In the genomic region with DNA sequence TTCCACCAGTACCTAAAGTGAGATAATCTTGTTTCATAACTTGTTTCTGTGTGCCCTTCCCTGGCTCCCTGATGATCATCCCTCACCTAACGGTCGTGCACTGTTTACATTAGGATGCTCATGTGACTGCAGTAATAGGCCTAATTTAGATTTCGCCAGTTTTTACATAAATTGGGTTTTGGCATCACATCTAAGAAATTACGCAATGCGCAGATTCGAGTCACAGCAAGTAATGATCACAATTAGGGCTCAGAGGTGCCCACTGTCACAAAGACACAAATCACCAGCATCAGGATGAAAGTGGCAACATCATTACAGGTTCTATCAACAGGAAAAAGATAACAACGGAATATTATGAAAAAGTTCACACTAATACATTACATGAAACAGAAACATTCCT, we compare ENCODE assay signal across 23 cellular contexts.
"Had no signal": no experiment of that assay in that cellular context is flagged by ENCODE, and none has a peak within 500 bp of the region (broad histone marks: within the 10 kb centered on the region; RNA-seq: fewer than 3 reads in every experiment).

No MANE protein-coding gene starts in this region.

- H3K4me1 Mint-ChIP-seq: activated CD4-positive, alpha-beta memory T cell treated with anti-CD3 and anti-CD28 coated beads, Interleukin-2, amount 10 ng/mL, durations not matched to agents 7 days and 5 days had no signal

- H3K4me3 ChIP-seq: breast epithelium, heart left ventricle, right atrium auricular region, suprapubic skin, tibial artery, upper lobe of right lung had no signal

- H3K27ac Mint-ChIP-seq: activated CD4-positive, alpha-beta memory T cell treated with anti-CD3 and anti-CD28 coated beads, Interleukin-2, amount 10 ng/mL, durations not matched to agents 7 days and 5 days; activated CD4-positive, alpha-beta T cell treated with anti-CD3 and anti-CD28 coated beads, Interleukin-2, amount 10 ng/mL, durations not matched to agents 24 days and 14 days; activated T-cell treated with anti-CD3 and anti-CD28 coated beads, Interleukin-2, amount 50 U/mL, for 24 hours had no signal

- FAIRE-seq: kidney had no signal

- H3K9me3 Mint-ChIP-seq: activated CD4-positive, alpha-beta memory T cell treated with anti-CD3 and anti-CD28 coated beads, Interleukin-2, amount 10 ng/mL, durations not matched to agents 7 days and 5 days; activated CD4-positive, alpha-beta T cell treated with anti-CD3 and anti-CD28 coated beads, Interleukin-2, amount 10 ng/mL, durations not matched to agents 24 days and 14 days; activated T-cell treated with anti-CD3 and anti-CD28 coated beads, Interleukin-2, amount 50 U/mL, for 24 hours; naive thymus-derived CD8-positive, alpha-beta T cell had no signal

- H3K4me1 ChIP-seq: breast epithelium, heart left ventricle, right atrium auricular region, suprapubic skin, tibial artery, upper lobe of right lung had no signal

- H3K27me3 ChIP-seq: breast epithelium, heart left ventricle, right atrium auricular region, suprapubic skin, tibial artery, upper lobe of right lung had no signal

- DNase-seq: activated CD4-positive, alpha-beta memory T cell treated with anti-CD3 and anti-CD28 coated beads, Interleukin-2, amount 10 ng/mL, durations not matched to agents 7 days and 5 days; activated CD4-positive, alpha-beta T cell treated with anti-CD3 and anti-CD28 coated beads, Interleukin-2, amount 10 ng/mL, durations not matched to agents 24 days and 14 days; activated CD4-positive, CD25-positive, alpha-beta regulatory T cell treated with anti-CD3 and anti-CD28 coated beads, Interleukin-2, amount 50 U/mL, for 72 hours; activated CD8-positive, alpha-beta memory T cell treated with anti-CD3 and anti-CD28 coated beads, Interleukin-2, amount 50 U/mL, for 48 hours; activated gamma-delta T cell; activated naive CD4-positive, alpha-beta T cell treated with anti-CD3 and anti-CD28 coated beads, Interleukin-2, amount 50 U/mL, for 16 hours; activated T-cell treated with anti-CD3 and anti-CD28 coated beads, Interleukin-2, amount 50 U/mL, for 24 hours; central memory CD4-positive, alpha-beta T cell; foreskin fibroblast; heart left ventricle; hypothalamus; immature natural killer cell; kidney; naive thymus-derived CD8-positive, alpha-beta T cell; stimulated activated CD4-positive, alpha-beta T cell treated with anti-CD3 and anti-CD28 coated beads, Interleukin-15, amount 100 ng/mL, for 24 hours; stimulated activated naive CD4-positive, alpha-beta T cell; T1000; tibial artery; upper lobe of right lung had no signal

- H3K36me3 ChIP-seq: breast epithelium had no signal

- H3K4me3 Mint-ChIP-seq: activated CD4-positive, alpha-beta memory T cell treated with anti-CD3 and anti-CD28 coated beads, Interleukin-2, amount 10 ng/mL, durations not matched to agents 7 days and 5 days; activated CD4-positive, alpha-beta T cell treated with anti-CD3 and anti-CD28 coated beads, Interleukin-2, amount 10 ng/mL, durations not matched to agents 24 days and 14 days; activated T-cell treated with anti-CD3 and anti-CD28 coated beads, Interleukin-2, amount 50 U/mL, for 24 hours; immature natural killer cell; naive thymus-derived CD8-positive, alpha-beta T cell had no signal

- H3K27ac ChIP-seq: breast epithelium, heart left ventricle, right atrium auricular region, suprapubic skin, tibial artery, upper lobe of right lung had no signal

- H3K9me3 ChIP-seq: breast epithelium, heart left ventricle, right atrium auricular region, suprapubic skin, tibial artery, upper lobe of right lung had no signal

- H3K27me3 Mint-ChIP-seq: activated CD4-positive, alpha-beta memory T cell treated with anti-CD3 and anti-CD28 coated beads, Interleukin-2, amount 10 ng/mL, durations not matched to agents 7 days and 5 days; activated CD4-positive, alpha-beta T cell treated with anti-CD3 and anti-CD28 coated beads, Interleukin-2, amount 10 ng/mL, durations not matched to agents 24 days and 14 days; activated T-cell treated with anti-CD3 and anti-CD28 coated beads, Interleukin-2, amount 50 U/mL, for 24 hours; naive thymus-derived CD8-positive, alpha-beta T cell had no signal

- ATAC-seq: esophagus mucosa; heart left ventricle; naive thymus-derived CD8-positive, alpha-beta T cell; upper lobe of right lung had no signal
